26 cellular contexts compared by ENCODE assay signal in the genomic region with DNA sequence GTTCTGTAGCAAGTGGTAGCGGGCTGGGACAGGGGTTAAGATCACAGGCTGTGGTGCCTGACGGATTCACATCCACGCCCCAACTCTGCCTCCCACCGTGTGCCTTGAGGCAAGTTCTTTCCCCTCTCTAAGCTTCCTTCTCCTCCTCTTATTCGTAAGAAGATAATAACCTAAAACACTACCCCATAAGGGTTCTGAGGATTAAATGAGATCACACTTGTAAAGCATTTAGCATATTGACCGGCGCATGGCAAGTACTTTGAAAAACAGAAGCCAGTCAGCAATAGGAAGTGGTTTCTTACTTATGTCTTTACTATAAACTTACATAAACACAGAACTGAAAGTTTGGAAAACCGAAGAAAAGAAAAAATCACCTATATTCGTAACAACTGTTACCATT. TPM values are rescaled to one million over a fixed set of nuclear protein-coding genes. Genes with fewer than 3 reads are reported as not detected.
DNase-seq lines count a peak whose midpoint lies in the region; ATAC-seq and TF ChIP-seq lines count a peak whose summit lies in the region.
"Had no signal": no experiment of that assay in that cellular context is flagged by ENCODE, and none has a peak within 500 bp of the region (broad histone marks: within the 10 kb centered on the region; RNA-seq: fewer than 3 reads in every experiment).

No MANE protein-coding gene starts in this region.

- ATAC-seq in GM23338, result no peak
- ATAC-seq: left lung, sciatic nerve had no signal

- DNase-seq in GM23338 (ENCODE audit: low spot score), result no peak
- DNase-seq in NCI-H82 (lab: John Stamatoyannopoulos, UW), result peak; percentile 90
- DNase-seq in effector memory CD4-positive, alpha-beta T cell, result no peak
- no peak for DNase-seq in T-helper 2 cell treated with Interferon-gamma antibody and Interleukin-4, amounts not matched to agents 5 μg/mL and 100 μg/mL, for 36 hours (ENCODE audit: low spot score)
- DNase-seq in uterus, result no peak
- DNase-seq in LoVo (ENCODE audit: low spot score), result no peak
- DNase-seq: activated CD4-positive, alpha-beta T cell treated with anti-CD3 and anti-CD28 coated beads, Interleukin-2, amount 50 U/mL, for 48 hours; activated CD4-positive, CD25-positive, alpha-beta regulatory T cell; activated effector memory CD4-positive, alpha-beta T cell treated with Interleukin-2 at 50 U/mL for 16 hours; adrenal gland; CD4-positive, alpha-beta memory T cell; hippocampal formation; left lung; MG63; midbrain; Peyer's patch; posterior cingulate gyrus; stimulated activated CD8-positive, alpha-beta memory T cell treated with anti-CD3 and anti-CD28 coated beads, Interleukin-4, amount 100 ng/mL, for 48 hours; T-helper 2 cell; upper lobe of left lung had no signal

- H3K27ac ChIP-seq in BLaER1, result no peak overlapping the region
- no peak overlapping the region for H3K27ac ChIP-seq in GM23338 (ENCODE audit: low read depth)
- H3K27ac ChIP-seq in effector memory CD4-positive, alpha-beta T cell (ENCODE audit: insufficient read depth, low read length, poor library complexity, severe bottlenecking), result no peak overlapping the region
- H3K27ac ChIP-seq in uterus, result no peak overlapping the region
- H3K27ac ChIP-seq: adrenal gland, esophagus muscularis mucosa, Peyer's patch, upper lobe of left lung had no signal

- intact Hi-C loops in dendritic cell treated with granulocyte-macrophage colony-stimulating factor and Interleukin-4, amounts not matched to agents 40 ng/mL and 50 ng/mL, for 4 days (cut with micrococcal nuclease), result no loop called here
- intact Hi-C loops in uterus (cut with DNase I; ENCODE audit: low total_unique reads), result no loop called here

- H3K9me3 ChIP-seq in BLaER1 (peaks cover 6% of the 10 kb centered on the region; the same call in 1 of the 2 replicates), uterus (no peaks in the 10 kb centered on the region)
- no peaks in the 10 kb centered on the region for H3K9me3 ChIP-seq in effector memory CD4-positive, alpha-beta T cell (ENCODE audit: control insufficient read depth, low read length)
- H3K9me3 ChIP-seq: adrenal gland, esophagus muscularis mucosa, left lung, MG63, Peyer's patch, upper lobe of left lung had no signal

- H3K36me3 ChIP-seq in BLaER1 (no peaks in the 10 kb centered on the region), GM23338 (ENCODE audit: insufficient read depth) (no peaks in the 10 kb centered on the region), uterus (no peaks in the 10 kb centered on the region)
- no peaks in the 10 kb centered on the region for H3K36me3 ChIP-seq in effector memory CD4-positive, alpha-beta T cell (ENCODE audit: control insufficient read depth, insufficient read depth, low read length)
- H3K36me3 ChIP-seq: adrenal gland, esophagus muscularis mucosa, left lung, MG63, Peyer's patch, upper lobe of left lung had no signal

- H2AFZ ChIP-seq in GM23338, result peak overlapping the region; percentile 11; the same call in 1 of the 2 replicates

- no peak overlapping the region for H3K27ac Mint-ChIP-seq in GM23338
- H3K27ac Mint-ChIP-seq in dendritic cell treated with granulocyte-macrophage colony-stimulating factor and Interleukin-4, amounts not matched to agents 40 ng/mL and 50 ng/mL, for 4 days, result peak overlapping the region; percentile 72
- no peak overlapping the region for H3K27ac Mint-ChIP-seq in T-helper 2 cell treated with Interferon-gamma antibody and Interleukin-4, amounts not matched to agents 5 μg/mL and 100 μg/mL, for 36 hours
- H3K27ac Mint-ChIP-seq: CD4-positive, alpha-beta memory T cell had no signal

- no peaks in the 10 kb centered on the region for H3K79me2 ChIP-seq in GM23338 (replicated peaks; ENCODE audit: insufficient read depth)

- H3K4me1 ChIP-seq in BLaER1 (peaks cover 17% of the 10 kb centered on the region), GM23338 (ENCODE audit: insufficient read depth) (peaks cover 7% of the 10 kb centered on the region; the same call in 1 of the 2 replicates), uterus (no peaks in the 10 kb centered on the region)
- H3K4me1 ChIP-seq in effector memory CD4-positive, alpha-beta T cell (ENCODE audit: control insufficient read depth, insufficient read depth, low read length, poor library complexity, severe bottlenecking), result no peaks in the 10 kb centered on the region
- H3K4me1 ChIP-seq: adrenal gland, Peyer's patch had no signal

- H3F3A ChIP-seq in GM23338 (replicated peaks; ENCODE audit: low read depth), result no peaks in the 10 kb centered on the region

- no peaks in the 10 kb centered on the region for H3K9me3 Mint-ChIP-seq in GM23338
- H3K9me3 Mint-ChIP-seq in dendritic cell treated with granulocyte-macrophage colony-stimulating factor and Interleukin-4, amounts not matched to agents 40 ng/mL and 50 ng/mL, for 4 days, result peaks cover 6% of the 10 kb centered on the region
- no peaks in the 10 kb centered on the region for H3K9me3 Mint-ChIP-seq in T-helper 2 cell treated with Interferon-gamma antibody and Interleukin-4, amounts not matched to agents 5 μg/mL and 100 μg/mL, for 36 hours
- H3K9me3 Mint-ChIP-seq: nephron had no signal

- TF ChIP-seq CTCF in GM23338 (conservative IDR thresholded peaks at IDR 0.05; ENCODE audit: low read depth in 2 of 2) (no peak), uterus (IDR thresholded peaks at IDR 0.05) (no peak)

- no peak for TF ChIP-seq POLR2A in uterus (IDR thresholded peaks at IDR 0.05)

- peaks cover 3% of the 10 kb centered on the region for H3K27me3 Mint-ChIP-seq in GM23338 (ENCODE audit: insufficient read depth, low read depth, poor library complexity)
- H3K27me3 Mint-ChIP-seq in dendritic cell treated with granulocyte-macrophage colony-stimulating factor and Interleukin-4, amounts not matched to agents 40 ng/mL and 50 ng/mL, for 4 days, result no peaks in the 10 kb centered on the region
- H3K27me3 Mint-ChIP-seq in T-helper 2 cell treated with Interferon-gamma antibody and Interleukin-4, amounts not matched to agents 5 μg/mL and 100 μg/mL, for 36 hours (ENCODE audit: low read depth), result peaks cover 29% of the 10 kb centered on the region

- no peaks in the 10 kb centered on the region for H4K20me1 ChIP-seq in BLaER1
- H4K20me1 ChIP-seq in GM23338 (replicated peaks; ENCODE audit: insufficient read depth), result no peaks in the 10 kb centered on the region

- peaks cover 16% of the 10 kb centered on the region for H3K4me1 Mint-ChIP-seq in GM23338
- peaks cover 61% of the 10 kb centered on the region for H3K4me1 Mint-ChIP-seq in dendritic cell treated with granulocyte-macrophage colony-stimulating factor and Interleukin-4, amounts not matched to agents 40 ng/mL and 50 ng/mL, for 4 days (ENCODE audit: low read depth)
- no peaks in the 10 kb centered on the region for H3K4me1 Mint-ChIP-seq in T-helper 2 cell treated with Interferon-gamma antibody and Interleukin-4, amounts not matched to agents 5 μg/mL and 100 μg/mL, for 36 hours (ENCODE audit: low read depth)
- H3K4me1 Mint-ChIP-seq: CD4-positive, alpha-beta memory T cell had no signal

- H3K4me2 ChIP-seq in BLaER1 (peak overlapping the region; percentile 43), GM23338 (no peak overlapping the region)

- no peak overlapping the region for H3K4me3 ChIP-seq in BLaER1
- no peak overlapping the region for H3K4me3 ChIP-seq in GM23338
- H3K4me3 ChIP-seq in effector memory CD4-positive, alpha-beta T cell (ENCODE audit: insufficient read depth, low read depth, low read length, poor library complexity, severe bottlenecking), result no peak overlapping the region
- H3K4me3 ChIP-seq in uterus, result no peak overlapping the region
- H3K4me3 ChIP-seq: adrenal gland, esophagus muscularis mucosa, left lung, MG63, Peyer's patch, upper lobe of left lung had no signal

- no peak overlapping the region for H3K9ac ChIP-seq in BLaER1

- no peaks in the 10 kb centered on the region for H3K36me3 Mint-ChIP-seq in GM23338 (ENCODE audit: low read depth)
- no peaks in the 10 kb centered on the region for H3K36me3 Mint-ChIP-seq in dendritic cell treated with granulocyte-macrophage colony-stimulating factor and Interleukin-4, amounts not matched to agents 40 ng/mL and 50 ng/mL, for 4 days (ENCODE audit: low read depth)
- H3K36me3 Mint-ChIP-seq in T-helper 2 cell treated with Interferon-gamma antibody and Interleukin-4, amounts not matched to agents 5 μg/mL and 100 μg/mL, for 36 hours (ENCODE audit: low read depth), result no peaks in the 10 kb centered on the region
- H3K36me3 Mint-ChIP-seq: CD4-positive, alpha-beta memory T cell had no signal

- H3K4me3 Mint-ChIP-seq in GM23338, result no peak overlapping the region
- peak overlapping the region; percentile 32 for H3K4me3 Mint-ChIP-seq in dendritic cell treated with granulocyte-macrophage colony-stimulating factor and Interleukin-4, amounts not matched to agents 40 ng/mL and 50 ng/mL, for 4 days
- H3K4me3 Mint-ChIP-seq in T-helper 2 cell treated with Interferon-gamma antibody and Interleukin-4, amounts not matched to agents 5 μg/mL and 100 μg/mL, for 36 hours, result no peak overlapping the region
- H3K4me3 Mint-ChIP-seq: CD4-positive, alpha-beta memory T cell; nephron had no signal

- H3K27me3 ChIP-seq in BLaER1 (no peaks in the 10 kb centered on the region), GM23338 (ENCODE audit: insufficient read depth) (no peaks in the 10 kb centered on the region), uterus (no peaks in the 10 kb centered on the region)
- peaks cover 4% of the 10 kb centered on the region for H3K27me3 ChIP-seq in effector memory CD4-positive, alpha-beta T cell (replicated peaks; ENCODE audit: control insufficient read depth, insufficient read depth, low read length, poor library complexity, severe bottlenecking)
- H3K27me3 ChIP-seq: adrenal gland, esophagus muscularis mucosa, left lung, MG63, Peyer's patch, upper lobe of left lung had no signal

- H3K9me2 ChIP-seq in GM23338 (ENCODE audit: insufficient read depth), result no peaks in the 10 kb centered on the region

TF ChIP-seq in GM23338, 12 proteins besides CTCF, POLR2A, EP300 and RAD21 (continues in another document):
- TF ChIP-seq POLR2AphosphoS5 (IDR thresholded peaks at IDR 0.05; ENCODE audit: low read depth) (no peak), EZH2 (IDR thresholded peaks at IDR 0.05; ENCODE audit: low read depth, unreplicated experiment) (no peak)

RNA-seq across cellular contexts. Expression of a gene that starts 15.5 kb away (rescaled TPM):
- 3.1 and 3.9 TPM in 2 replicates for total RNA-seq in GM23338 (2014; rRNA removed; shearing (Covaris generic))
- polyA plus RNA-seq in GM23338 (2016; fragmentation: Nextera tagmentation; extraction: Ambion mirVana), result 1.4 and 2.7 TPM in 2 replicates
- total RNA-seq in uterus, result 10 to 100 TPM; 22.4 to 45.2 (median 29.9) TPM
- total RNA-seq: SK-MEL-5 had no signal
